In genomic region chr9:131012396-131012917, GRCh38 we compare ENCODE assay signal across 17 cellular contexts. TPM values are rescaled to one million over a fixed set of nuclear protein-coding genes. Genes with fewer than 3 reads are reported as not detected.
DNase-seq lines count a peak whose midpoint lies in the region; ATAC-seq, FAIRE-seq and TF ChIP-seq lines count a peak whose summit lies in the region.
"Had no signal": no experiment of that assay in that cellular context is flagged by ENCODE, and none has a peak within 500 bp of the region (broad histone marks: within the 10 kb centered on the region; RNA-seq: fewer than 3 reads in every experiment).

No MANE protein-coding gene starts in this region.

- H3K79me2 ChIP-seq in K562 (ENCODE audit: control insufficient read depth, insufficient read depth, low read length): no peaks in the 10 kb centered on the region
- peaks cover 10% of the 10 kb centered on the region for H3K79me2 ChIP-seq in smooth muscle cell (ENCODE audit: low read depth)

- H3K9me3 ChIP-seq in HUES6 (ENCODE audit: control insufficient read depth, insufficient read depth, low read depth, low read length) (no peaks in the 10 kb centered on the region), K562 (replicated peaks; ENCODE audit: control insufficient read depth, insufficient read depth, low read depth, low read length) (no peaks in the 10 kb centered on the region), smooth muscle cell (replicated peaks; ENCODE audit: low read depth) (no peaks in the 10 kb centered on the region), tibial nerve (no peaks in the 10 kb centered on the region)
- H3K9me3 ChIP-seq: mucosa of descending colon, tibial artery had no signal

- BruUV-seq in K562 (replicated peaks; lab: Mats Ljungman, UMichigan): no TSS peak

- TF ChIP-seq RAD21 in K562 (CRISPR knock-in tag; conservative IDR thresholded peaks at IDR 0.05 in 1 of 2, IDR thresholded peaks at IDR 0.05 in 1 of 2): no peak

- H3K4me1 ChIP-seq in HUES6 (ENCODE audit: control insufficient read depth, insufficient read depth, low read length) (peaks cover 42% of the 10 kb centered on the region), K562 (replicated peaks in 1 of 2; ENCODE audit: control insufficient read depth in 2 of 2, insufficient read depth in 2 of 2, low read length in 2 of 2) (peaks cover 7 to 30% of the 10 kb centered on the region in 2 experiments; a peak in 3 of 5 replicates), smooth muscle cell (ENCODE audit: low read depth) (peaks cover 12% of the 10 kb centered on the region), tibial nerve (peaks cover 0 to 9% (median 0%) of the 10 kb centered on the region in 4 donors)

- H4K20me1 ChIP-seq in K562 (replicated peaks; ENCODE audit: control insufficient read depth, insufficient read depth, low read length) (peaks cover 49% of the 10 kb centered on the region), smooth muscle cell (ENCODE audit: low read depth) (no peaks in the 10 kb centered on the region)

- FAIRE-seq in K562 (lab: Jason Lieb, UNC): no peak

- in situ Hi-C loops in K562 (cut with MboI): no loop called here

- H3K4me3 ChIP-seq in HUES6 (ENCODE audit: low read depth, low read length) (no peak overlapping the region), K562 (no peak overlapping the region), smooth muscle cell (peak overlapping the region; percentile 14), tibial nerve (no peak overlapping the region)
- H3K4me3 ChIP-seq: mucosa of descending colon, tibial artery had no signal

- intact Hi-C loops in K562 (cut with micrococcal nuclease): no loop called here

- TF ChIP-seq EP300 in K562 (IDR thresholded peaks at IDR 0.05; ENCODE audit: low read length): no peak
- TF ChIP-seq EP300 in tibial nerve (IDR thresholded peaks at IDR 0.05): no peak

- DNase-seq in K562 (ENCODE audit: extremely low read depth in 1 of 4, low spot score in 3 of 4): peak in 1 of 4 experiments; percentile 72
- DNase-seq in left lobe of liver (ENCODE audit: low spot score): no peak
- DNase-seq in smooth muscle cell (lab: John Stamatoyannopoulos, UW; ENCODE audit: unreplicated experiment): peak; percentile 52
- DNase-seq in tibial nerve (ENCODE audit: low spot score in 2 of 2): no peak
- no peak for DNase-seq in HCEC 1CT
- no peak for DNase-seq in activated T-cell treated with anti-CD3 and anti-CD28 coated beads for 4 hours
- DNase-seq in HuH-7 (ENCODE audit: low spot score): no peak
- DNase-seq: activated CD4-positive, alpha-beta T cell treated with anti-CD3 and anti-CD28 coated beads, Interleukin-2, amount 50 U/mL, for 48 hours; activated naive CD4-positive, alpha-beta T cell; hypothalamus; NCI-H69; nucleus accumbens; stimulated activated naive B cell treated with anti-CD40 and anti-IgM and Interleukin-4, amounts not matched to agents 10 μg/mL and 1 μg/mL and 100 μg/mL, for 72 hours; tibial artery had no signal

- peaks cover 9% of the 10 kb centered on the region for H3F3A ChIP-seq in smooth muscle cell (ENCODE audit: low read depth)

- H3K27me3 ChIP-seq in HUES6 (ENCODE audit: control insufficient read depth, insufficient read depth, low read length) (peaks cover 12% of the 10 kb centered on the region), K562 (ENCODE audit: control insufficient read depth in 2 of 2, insufficient read depth in 2 of 2, low read length in 2 of 2) (peaks cover 84 to 98% of the 10 kb centered on the region in 2 experiments), smooth muscle cell (ENCODE audit: low read depth) (no peaks in the 10 kb centered on the region), tibial nerve (peaks cover 0 to 71% of the 10 kb centered on the region in 2 donors)

- H3K27ac ChIP-seq in HUES6 (ENCODE audit: low read depth, low read length) (peak overlapping the region; percentile 28; the same call in 1 of the 2 replicates), K562 (ENCODE audit: extremely low read depth, low read depth, low read length) (no peak overlapping the region), smooth muscle cell (ENCODE audit: low read depth) (peak overlapping the region; percentile 91), tibial nerve (no peak overlapping the region)
- H3K27ac ChIP-seq: tibial artery had no signal

- H2AFZ ChIP-seq in K562 (ENCODE audit: low read depth, low read length) (peak overlapping the region; percentile 24), smooth muscle cell (ENCODE audit: low read depth) (peak overlapping the region; percentile 64)

- TF ChIP-seq CTCF in K562 (IDR thresholded peaks at IDR 0.05 in 2 of 3, conservative IDR thresholded peaks at IDR 0.05 in 1 of 3; ENCODE audit: insufficient read depth in 2 of 3, low read depth in 1 of 3, low read length in 3 of 3): no peak
- TF ChIP-seq CTCF in smooth muscle cell (IDR thresholded peaks at IDR 0.05; ENCODE audit: borderline replicate concordance, insufficient read depth, poor library complexity, severe bottlenecking): no peak
- no peak for TF ChIP-seq CTCF in tibial nerve (IDR thresholded peaks at IDR 0.05)

- H3K4me2 ChIP-seq in K562 (ENCODE audit: insufficient read depth, low read length) (no peak overlapping the region), smooth muscle cell (peak overlapping the region; percentile 88)

- H3K9ac ChIP-seq in HUES6 (ENCODE audit: low read length) (peak overlapping the region; percentile 51), K562 (ENCODE audit: insufficient read depth in 1 of 2, low read depth in 2 of 2, low read length in 2 of 2) (peak overlapping the region in 1 of 2 experiments; percentile 5; a peak in 2 of 4 replicates), smooth muscle cell (ENCODE audit: low read depth) (peak overlapping the region; percentile 75)

- CTCF ChIA-PET in K562 (lab: Yijun Ruan, JAX; ENCODE audit: low intra/inter-chr PET ratio): no interaction called here

- 15% methylated on average over 22 of the region's 22 CpGs for WGBS in K562 (ENCODE audit: insufficient coverage, low coverage, missing lambda C conversion rate)
- WGBS in smooth muscle cell (ENCODE audit: low lambda C conversion rate): 27% methylated on average over 22 of the region's 22 CpGs
- WGBS in tibial nerve, 2 donors: 42 to 49% methylated on average over 16 to 19 of the region's 22 CpGs

- peak; percentile 42 for ATAC-seq in K562
- peak; percentile 14 for ATAC-seq in left lobe of liver
- ATAC-seq: mucosa of descending colon; sciatic nerve; stimulated activated naive B cell treated with anti-CD40 and anti-IgM and Interleukin-4, amounts not matched to agents 10 μg/mL and 1 μg/mL and 100 μg/mL, for 72 hours had no signal

- TF ChIP-seq POLR2A in K562 (conservative IDR thresholded peaks at IDR 0.05): no peak
- TF ChIP-seq POLR2A in tibial nerve (IDR thresholded peaks at IDR 0.05): no peak

- H3K9me1 ChIP-seq in K562 (ENCODE audit: control insufficient read depth, insufficient read depth, low read length): peaks cover 15% of the 10 kb centered on the region

- H3K36me3 ChIP-seq in HUES6 (ENCODE audit: control insufficient read depth, insufficient read depth, low read length): 0 out of 2 replicates have a peak, but pooled peaks cover 3% of the 10 kb centered on the region
- H3K36me3 ChIP-seq in K562 (ENCODE audit: control insufficient read depth, insufficient read depth, low read length): no peaks in the 10 kb centered on the region
- no peaks in the 10 kb centered on the region for H3K36me3 ChIP-seq in smooth muscle cell (ENCODE audit: low read depth)
- no peaks in the 10 kb centered on the region for H3K36me3 ChIP-seq in tibial nerve
- H3K36me3 ChIP-seq: tibial artery had no signal

- POLR2A ChIA-PET in K562 (lab: Yijun Ruan, JAX): interaction anchor here (0.5 to 6.7 kb wide), 13 partner anchors 12 to 60 kb away, joined by 3 to 122 read pairs (median 5); no protein-coding TSS in a partner anchor

TF ChIP-seq in K562, 482 proteins besides CTCF, POLR2A, EP300 and RAD21 (continues in another document):
- TF ChIP-seq, protein P1, sequence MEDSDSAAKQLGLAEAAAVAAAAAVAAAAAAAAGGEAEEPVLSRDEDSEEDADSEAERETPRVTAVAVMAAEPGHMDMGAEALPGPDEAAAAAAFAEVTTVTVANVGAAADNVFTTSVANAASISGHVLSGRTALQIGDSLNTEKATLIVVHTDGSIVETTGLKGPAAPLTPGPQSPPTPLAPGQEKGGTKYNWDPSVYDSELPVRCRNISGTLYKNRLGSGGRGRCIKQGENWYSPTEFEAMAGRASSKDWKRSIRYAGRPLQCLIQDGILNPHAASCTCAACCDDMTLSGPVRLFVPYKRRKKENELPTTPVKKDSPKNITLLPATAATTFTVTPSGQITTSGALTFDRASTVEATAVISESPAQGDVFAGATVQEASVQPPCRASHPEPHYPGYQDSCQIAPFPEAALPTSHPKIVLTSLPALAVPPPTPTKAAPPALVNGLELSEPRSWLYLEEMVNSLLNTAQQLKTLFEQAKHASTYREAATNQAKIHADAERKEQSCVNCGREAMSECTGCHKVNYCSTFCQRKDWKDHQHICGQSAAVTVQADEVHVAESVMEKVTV (CRISPR knock-in tag; IDR thresholded peaks at IDR 0.05): no peak

RNA-seq across cellular contexts. Expression of gene LAMC3, which starts 3.5 kb away (rescaled TPM):
- total RNA-seq in K562 (2011; cell fraction: chromatin; rRNA removed; ENCODE audit: low replicate concordance): 0.69 TPM in 1 of 2 replicates, not detected in the other
- total RNA-seq in K562 (2011; cell fraction: nucleolus; rRNA removed): 0.26 and 0.33 TPM in 2 replicates
- 0.22 TPM in 1 of 2 replicates, not detected in the other for total RNA-seq in K562 (2011; cell fraction: nucleoplasm; rRNA removed)
- not detected in 2 replicates for total RNA-seq in K562 (2014; rRNA removed)
- total RNA-seq in K562 (2014; rRNA removed; fragmentation: Illumina TruSeq; extraction: Trizol): not detected in 2 replicates
- not detected in 2 replicates for total RNA-seq in K562 (2015; rRNA removed; fragmentation: Illumina TruSeq; extraction: Trizol)
- total RNA-seq in K562 (2021): 0.09 TPM in 1 of 2 replicates, not detected in the other
- 0.05 and 0.10 TPM in 2 replicates for polyA plus RNA-seq in K562 (2011; rRNA removed)
- 0.03 and 0.66 TPM in 2 replicates for polyA plus RNA-seq in K562 (2011; cell fraction: cytosol; rRNA removed)
- 0.04 and 0.20 TPM in 2 replicates for polyA plus RNA-seq in K562 (2011; cell fraction: nucleus; rRNA removed)
- polyA plus RNA-seq in K562 (2012): 0.03 and 0.07 TPM in 2 replicates
- not detected in 2 replicates for polyA plus RNA-seq in K562 (2014; fragmentation: Illumina TruSeq; extraction: Trizol)
- polyA plus RNA-seq in K562 (2014; fragmentation: Nextera tagmentation; extraction: Ambion mirVana): not detected
- not detected in 2 replicates for polyA plus RNA-seq in K562 (2014; rRNA removed)
- not detected in 2 replicates for polyA minus RNA-seq in K562 (2011; rRNA and poly(A)+ RNA removed)
- not detected in 2 replicates for polyA minus RNA-seq in K562 (2011; cell fraction: cytosol; rRNA and poly(A)+ RNA removed)
- 0.27 TPM in 1 of 2 replicates, not detected in the other for polyA minus RNA-seq in K562 (2011; cell fraction: nucleus; rRNA and poly(A)+ RNA removed)
- total RNA-seq in left lobe of liver: 7.1 TPM
- total RNA-seq in smooth muscle cell: 21.3 and 26.9 TPM in 2 replicates
- polyA plus RNA-seq in smooth muscle cell: 49.0 and 72.0 TPM in 2 replicates
- 1 to 10 TPM in 1 of 4 donors, under 1 TPM in 1, not detected in 2; 0.21 to 1.6 TPM for total RNA-seq in tibial nerve

Comparison
In these comparisons a context has a peak if more than half of its experiments do, and no peak if none do; other contexts are left out.
1. H3K27ac ChIP-seq: peak in HUES6 (single experiment) and smooth muscle cell (single experiment); none in K562 (single experiment) and tibial nerve (0 of 4).